23 cellular contexts compared by ENCODE assay signal in the genomic region with DNA sequence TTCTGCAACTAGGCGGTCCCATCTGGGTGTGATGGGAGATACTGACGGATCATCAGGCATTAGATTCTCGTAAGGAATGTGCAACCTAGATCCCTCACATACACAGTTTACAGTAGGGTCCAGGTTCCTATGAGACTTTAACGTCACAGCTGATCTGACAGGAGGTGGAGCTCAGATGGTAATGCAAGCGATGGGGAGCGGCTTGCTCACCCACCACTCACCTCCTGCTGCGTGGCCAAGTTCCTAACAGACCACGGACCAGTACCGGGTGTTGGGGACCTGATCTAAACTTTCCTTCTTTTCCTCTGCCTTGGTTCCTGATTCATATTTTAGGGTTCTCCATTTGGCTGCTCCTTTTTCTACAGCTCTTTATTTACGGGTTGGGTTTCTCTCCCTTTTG.
"Had no signal": no experiment of that assay in that cellular context is flagged by ENCODE, and none has a peak within 500 bp of the region (broad histone marks: within the 10 kb centered on the region; RNA-seq: fewer than 3 reads in every experiment).

No MANE protein-coding gene starts in this region.

- H3K9me3 ChIP-seq: colonic mucosa, esophagus muscularis mucosa, esophagus squamous epithelium, gastrocnemius medialis, gastroesophageal sphincter, heart left ventricle had no signal

- H3K36me3 ChIP-seq: colonic mucosa, esophagus muscularis mucosa, esophagus squamous epithelium, gastrocnemius medialis, gastroesophageal sphincter, heart left ventricle, heart right ventricle had no signal

- H3K4me3 ChIP-seq: colonic mucosa, coronary artery, dorsolateral prefrontal cortex, esophagus muscularis mucosa, esophagus squamous epithelium, gastrocnemius medialis, gastroesophageal sphincter, heart left ventricle, heart right ventricle had no signal

- DNase-seq: colonic mucosa; cortex of kidney; dermis blood vessel endothelial cell; dorsolateral prefrontal cortex; effector CD4-positive, alpha-beta T cell; effector CD8-positive, alpha-beta T cell; effector memory CD4-positive, alpha-beta T cell; effector memory CD8-positive, alpha-beta T cell; endodermal cell; erythroblast; esophagus squamous epithelium; foreskin fibroblast; foreskin keratinocyte; foreskin melanocyte; gastrocnemius medialis; glutamatergic neuron; head of caudate nucleus; heart left ventricle; heart right ventricle had no signal

- H3K4me1 ChIP-seq: colonic mucosa, esophagus muscularis mucosa, esophagus squamous epithelium, foreskin keratinocyte, gastrocnemius medialis, gastroesophageal sphincter, heart left ventricle, heart right ventricle had no signal

- H3K27ac ChIP-seq: colonic mucosa, coronary artery, dorsolateral prefrontal cortex, epithelial cell of prostate, esophagus muscularis mucosa, esophagus squamous epithelium, foreskin keratinocyte, gastrocnemius medialis, gastroesophageal sphincter, heart left ventricle, heart right ventricle had no signal
